In genomic region chr11:416051-416756, GRCh38 we compare ENCODE assay signal across 10 cellular contexts. TPM values are rescaled to one million over a fixed set of nuclear protein-coding genes. Genes with fewer than 3 reads are reported as not detected.
DNase-seq lines count a peak whose midpoint lies in the region; ATAC-seq and TF ChIP-seq lines count a peak whose summit lies in the region.
"Had no signal": no experiment of that assay in that cellular context is flagged by ENCODE, and none has a peak within 500 bp of the region (broad histone marks: within the 10 kb centered on the region; RNA-seq: fewer than 3 reads in every experiment).

No MANE protein-coding gene starts in this region.

- peaks cover 2% of the 10 kb centered on the region for H3K36me3 Mint-ChIP-seq in activated CD8-positive, alpha-beta memory T cell treated with anti-CD3 and anti-CD28 coated beads, Interleukin-2, amount 10 ng/mL, durations not matched to agents 7 days and 5 days

- intact Hi-C loops in mammary epithelial cell (cut with micrococcal nuclease), result no loop called here

- peaks cover 17% of the 10 kb centered on the region for H3K4me1 ChIP-seq in mammary epithelial cell (ENCODE audit: insufficient read depth, low read length)
- H3K4me1 ChIP-seq in mesendoderm (ENCODE audit: control insufficient read depth, low read depth, low read length), result no peaks in the 10 kb centered on the region
- peaks cover 34 to 56% (median 44%) of the 10 kb centered on the region in 4 donors for H3K4me1 ChIP-seq in upper lobe of left lung

- H3K18ac ChIP-seq in mesendoderm (ENCODE audit: low read length), result peak overlapping the region; percentile 31

- peak overlapping the region; percentile 66 for H2AFZ ChIP-seq in mammary epithelial cell (ENCODE audit: low read depth, low read length)

- H3K9me3 Mint-ChIP-seq in activated CD8-positive, alpha-beta memory T cell treated with anti-CD3 and anti-CD28 coated beads, Interleukin-2, amount 10 ng/mL, durations not matched to agents 7 days and 5 days (ENCODE audit: low read depth), result no peaks in the 10 kb centered on the region

- H3K4me3 ChIP-seq in mammary epithelial cell (replicated peaks in 1 of 3; ENCODE audit: insufficient read depth in 1 of 3, low read depth in 2 of 3, low read length in 3 of 3), result peak overlapping the region in 2 of 3 experiments; percentile 52 to 56
- no peak overlapping the region for H3K4me3 ChIP-seq in mesendoderm (ENCODE audit: low read length)
- H3K4me3 ChIP-seq in upper lobe of left lung, result peak overlapping the region; percentile 64 to 90 (median 70)

- H3K4me2 ChIP-seq in mammary epithelial cell (ENCODE audit: insufficient read depth, low read depth, low read length), result peak overlapping the region; percentile 98
- peak overlapping the region; percentile 75 for H3K4me2 ChIP-seq in mesendoderm (ENCODE audit: low read length)

- H2AK5ac ChIP-seq in mesendoderm (ENCODE audit: low read length), result no peak overlapping the region

- no peak for TF ChIP-seq POLR2A in upper lobe of left lung (IDR thresholded peaks at IDR 0.05)

- H3K27me3 ChIP-seq in mammary epithelial cell (ENCODE audit: insufficient read depth, low read length) (no peaks in the 10 kb centered on the region), mesendoderm (ENCODE audit: insufficient read depth, low read length, poor library complexity) (no peaks in the 10 kb centered on the region), upper lobe of left lung (no peaks in the 10 kb centered on the region)

- 55% methylated on average over 34 of the region's 45 CpGs for WGBS in mammary epithelial cell (ENCODE audit: low coverage, missing lambda C conversion rate)
- WGBS in mesendoderm (ENCODE audit: extremely low coverage, insufficient coverage, low lambda C conversion rate), result no CpG with 5 or more reads among the region's 45 CpGs
- 8% methylated on average over 32 of the region's 45 CpGs; no CpG with 5 or more reads in 1 of the 2 donors for WGBS in upper lobe of left lung, 2 donors

- H3K56ac ChIP-seq in mesendoderm (ENCODE audit: low read length), result peak overlapping the region; percentile 81

- CTCF ChIA-PET in activated CD8-positive, alpha-beta memory T cell treated with anti-CD3 and anti-CD28 coated beads, Interleukin-2, amount 10 ng/mL, durations not matched to agents 7 days and 5 days (lab: Charles Lee), result interaction anchor here (1.1 to 7.9 kb wide), 6 partner anchors 9 to 102 kb away, joined by 4 to 74 read pairs (median 12); partner anchors contain the start of genes ANO9 and PTDSS2
- CTCF ChIA-PET in mammary epithelial cell (lab: Charles Lee; ENCODE audit: low non-redundant PET), result no interaction called here

- no peaks in the 10 kb centered on the region for H3K27me3 Mint-ChIP-seq in activated CD8-positive, alpha-beta memory T cell treated with anti-CD3 and anti-CD28 coated beads, Interleukin-2, amount 10 ng/mL, durations not matched to agents 7 days and 5 days

- in situ Hi-C loops in mammary epithelial cell (cut with MboI; ENCODE audit: low sequenced_read_pairs in 2 of 2), result no loop called here

- H3K36me3 ChIP-seq in mammary epithelial cell (ENCODE audit: insufficient read depth, low read length) (no peaks in the 10 kb centered on the region), mesendoderm (ENCODE audit: control insufficient read depth, insufficient read depth, low read length) (no peaks in the 10 kb centered on the region), upper lobe of left lung (no peaks in the 10 kb centered on the region)

- no peak overlapping the region for H3K23ac ChIP-seq in mesendoderm (ENCODE audit: low read length)

- peaks cover 19% of the 10 kb centered on the region for H3K4me1 Mint-ChIP-seq in activated CD8-positive, alpha-beta memory T cell treated with anti-CD3 and anti-CD28 coated beads, Interleukin-2, amount 10 ng/mL, durations not matched to agents 7 days and 5 days

- no peaks in the 10 kb centered on the region for H3K79me1 ChIP-seq in mesendoderm (ENCODE audit: low read length)

- peak overlapping the region; percentile 18 for H3K4ac ChIP-seq in mesendoderm (ENCODE audit: low read depth, low read length)

- H4K8ac ChIP-seq in mesendoderm (ENCODE audit: low read depth, low read length), result no peak overlapping the region

- dilution Hi-C loops in mammary epithelial cell (cut with HindIII; ENCODE audit: low sequenced_read_pairs), result no loop called here

- no peaks in the 10 kb centered on the region for H3K9me3 ChIP-seq in mammary epithelial cell (replicated peaks; ENCODE audit: insufficient read depth, low read length)
- H3K9me3 ChIP-seq in upper lobe of left lung, result no peaks in the 10 kb centered on the region

- H3K79me2 ChIP-seq in mammary epithelial cell (ENCODE audit: insufficient read depth, low read length) (no peaks in the 10 kb centered on the region), mesendoderm (ENCODE audit: control insufficient read depth, insufficient read depth, low read length) (no peaks in the 10 kb centered on the region)

- peak; percentile 8 for ATAC-seq in activated CD8-positive, alpha-beta memory T cell treated with anti-CD3 and anti-CD28 coated beads, Interleukin-2, amount 10 ng/mL, durations not matched to agents 7 days and 5 days
- ATAC-seq in upper lobe of left lung (ENCODE audit: low FRiP score in 2 of 2) (peak in 1 of 2 donors; percentile 1), GM18502 (IDR thresholded peaks at IDR 0.05; ENCODE audit: poor library complexity, unreplicated experiment) (no peak)

- no peaks in the 10 kb centered on the region for H4K20me1 ChIP-seq in mammary epithelial cell (ENCODE audit: insufficient read depth, low read length)

- BruUV-seq in mammary epithelial cell (replicated peaks; lab: Mats Ljungman, UMichigan), result no TSS peak

- no peak overlapping the region for H4K5ac ChIP-seq in mesendoderm (ENCODE audit: low read length)

- no peak for DNase-seq in activated CD8-positive, alpha-beta memory T cell treated with anti-CD3 and anti-CD28 coated beads, Interleukin-2, amount 10 ng/mL, durations not matched to agents 7 days and 5 days
- DNase-seq in activated CD8-positive, alpha-beta memory T cell treated with anti-CD3 and anti-CD28 coated beads, Interleukin-2, amount 50 U/mL, for 48 hours, result no peak
- no peak for DNase-seq in mammary epithelial cell
- no peak for DNase-seq in mesendoderm
- DNase-seq in upper lobe of left lung, result peak in 1 of 2 donors; percentile 73
- DNase-seq in NCI-H2227 treated with DMSO at 0.1 percent for 48 hours (lab: John Stamatoyannopoulos, UW), result no peak
- no peak for DNase-seq in GM03348 (ENCODE audit: low spot score)
- DNase-seq: DMS 273 treated with DMSO at 0.1 percent for 48 hours had no signal

- no peak for TF ChIP-seq EP300 in upper lobe of left lung (IDR thresholded peaks at IDR 0.05)

- H3K27ac ChIP-seq in mammary epithelial cell (ENCODE audit: insufficient read depth, low read depth, low read length) (no peak overlapping the region), mesendoderm (ENCODE audit: low read depth, low read length) (no peak overlapping the region), upper lobe of left lung (peak overlapping the region; percentile 85 to 92 (median 90))

- H3K9ac ChIP-seq in mammary epithelial cell (ENCODE audit: insufficient read depth, low read length) (no peak overlapping the region), mesendoderm (ENCODE audit: low read length) (peak overlapping the region; percentile 74)

- no peak overlapping the region for H2BK5ac ChIP-seq in mesendoderm (ENCODE audit: low read length)

- H2BK120ac ChIP-seq in mesendoderm (ENCODE audit: low read depth, low read length), result no peak overlapping the region

- peak overlapping the region; percentile 90 for H3K27ac Mint-ChIP-seq in activated CD8-positive, alpha-beta memory T cell treated with anti-CD3 and anti-CD28 coated beads, Interleukin-2, amount 10 ng/mL, durations not matched to agents 7 days and 5 days

- TF ChIP-seq CTCF in mammary epithelial cell (conservative IDR thresholded peaks at IDR 0.05 in 1 of 2, IDR thresholded peaks at IDR 0.05 in 1 of 2; ENCODE audit: extremely low read depth in 1 of 2, insufficient read depth in 1 of 2, low read depth in 1 of 2, low read length in 2 of 2) (no peak), upper lobe of left lung (IDR thresholded peaks at IDR 0.05) (no peak)

- H2BK15ac ChIP-seq in mesendoderm (replicated peaks; ENCODE audit: low read depth), result no peak overlapping the region

- peak overlapping the region; percentile 94 for H3K4me3 Mint-ChIP-seq in activated CD8-positive, alpha-beta memory T cell treated with anti-CD3 and anti-CD28 coated beads, Interleukin-2, amount 10 ng/mL, durations not matched to agents 7 days and 5 days

RNA-seq across cellular contexts. Expression of gene SIGIRR, which starts 1.4 kb away (rescaled TPM):
- 100 to 1,000 TPM in 1 of 2 experiments, 10 to 100 TPM in 1; 96.2 to 198 TPM for total RNA-seq in activated CD8-positive, alpha-beta memory T cell treated with anti-CD3 and anti-CD28 coated beads, Interleukin-2, amount 10 ng/mL, durations not matched to agents 7 days and 5 days
- total RNA-seq in mammary epithelial cell (1 to 10 TPM; 1.8 to 5.4 TPM), upper lobe of left lung (100 to 1,000 TPM in 3 of 6 donors, 10 to 100 TPM in 3; 54.7 to 116 (median 91.1) TPM)
- 1.6 TPM for polyA plus RNA-seq in mammary epithelial cell
- not detected for polyA minus RNA-seq in mammary epithelial cell
- polyA plus RNA-seq in mesendoderm (2013, experiment 1 of 2), result 24.9 TPM
- 26.3 TPM for polyA plus RNA-seq in mesendoderm (2013, experiment 2 of 2)

RNA-seq across cellular contexts. Expression of gene PKP3, which starts 22.2 kb away (rescaled TPM):
- total RNA-seq in activated CD8-positive, alpha-beta memory T cell treated with anti-CD3 and anti-CD28 coated beads, Interleukin-2, amount 10 ng/mL, durations not matched to agents 7 days and 5 days, result under 1 TPM; 0.09 to 0.18 TPM
- total RNA-seq in mammary epithelial cell, result 100 to 1,000 TPM; 248 to 274 TPM
- 149 TPM for polyA plus RNA-seq in mammary epithelial cell
- polyA minus RNA-seq in mammary epithelial cell, result 62.8 TPM
- 13.1 TPM for polyA plus RNA-seq in mesendoderm (2013, experiment 1 of 2)
- 14.1 TPM for polyA plus RNA-seq in mesendoderm (2013, experiment 2 of 2)
- 10 to 100 TPM; 33.4 to 86.3 (median 55.2) TPM for total RNA-seq in upper lobe of left lung

RNA-seq across cellular contexts. Expression of gene ANO9, which starts 25.6 kb away (rescaled TPM):
- 10 to 100 TPM; 33.0 to 79.4 TPM for total RNA-seq in activated CD8-positive, alpha-beta memory T cell treated with anti-CD3 and anti-CD28 coated beads, Interleukin-2, amount 10 ng/mL, durations not matched to agents 7 days and 5 days
- total RNA-seq in mammary epithelial cell (10 to 100 TPM; 11.3 to 31.2 TPM), upper lobe of left lung (10 to 100 TPM; 11.7 to 62.9 (median 18.8) TPM)
- polyA plus RNA-seq in mammary epithelial cell, result 16.6 TPM
- polyA minus RNA-seq in mammary epithelial cell, result 12.6 TPM
- 4.0 TPM for polyA plus RNA-seq in mesendoderm (2013, experiment 1 of 2)
- polyA plus RNA-seq in mesendoderm (2013, experiment 2 of 2), result 4.3 TPM
- total RNA-seq: HT1080 had no signal

RNA-seq across cellular contexts. Expression of gene PTDSS2, which starts 33.9 kb away (rescaled TPM):
- 10 to 100 TPM; 26.6 to 31.2 TPM for total RNA-seq in activated CD8-positive, alpha-beta memory T cell treated with anti-CD3 and anti-CD28 coated beads, Interleukin-2, amount 10 ng/mL, durations not matched to agents 7 days and 5 days
- 10 to 100 TPM; 30.8 to 34.5 TPM for total RNA-seq in mammary epithelial cell
- polyA plus RNA-seq in mammary epithelial cell, result 32.6 TPM
- 41.4 TPM for polyA minus RNA-seq in mammary epithelial cell
- 19.8 TPM for polyA plus RNA-seq in mesendoderm (2013, experiment 1 of 2)
- 19.4 TPM for polyA plus RNA-seq in mesendoderm (2013, experiment 2 of 2)
- total RNA-seq in upper lobe of left lung, result 100 to 1,000 TPM in 1 of 6 donors, 10 to 100 TPM in 5; 29.6 to 188 (median 45.1) TPM

RNA-seq across cellular contexts. Expression of gene B4GALNT4, which starts 46.9 kb away (rescaled TPM):
- total RNA-seq in activated CD8-positive, alpha-beta memory T cell treated with anti-CD3 and anti-CD28 coated beads, Interleukin-2, amount 10 ng/mL, durations not matched to agents 7 days and 5 days, result under 1 TPM in 1 of 2 experiments, not detected in 1; 0.32 TPM
- total RNA-seq in mammary epithelial cell, result 10 to 100 TPM in 1 of 2 donors, 1 to 10 TPM in 1; 1.5 to 16.2 TPM
- polyA plus RNA-seq in mammary epithelial cell, result 7.6 TPM
- polyA minus RNA-seq in mammary epithelial cell, result 5.0 TPM
- 24.9 TPM for polyA plus RNA-seq in mesendoderm (2013, experiment 1 of 2)
- 24.4 TPM for polyA plus RNA-seq in mesendoderm (2013, experiment 2 of 2)
- 1 to 10 TPM in 1 of 6 donors, under 1 TPM in 4, not detected in 1; 0.23 to 2.1 (median 0.54) TPM for total RNA-seq in upper lobe of left lung

Comparison
In these comparisons a context has a peak if more than half of its experiments do, and no peak if none do; other contexts are left out.
1. H3K27ac ChIP-seq: peak in upper lobe of left lung (4 of 4); none in mammary epithelial cell (single experiment) and mesendoderm (single experiment).
2. RNA of gene SIGIRR, which starts 1.4 kb away (total RNA-seq): 96.2 to 198 TPM in activated CD8-positive, alpha-beta memory T cell treated with anti-CD3 and anti-CD28 coated beads, Interleukin-2, amount 10 ng/mL, durations not matched to agents 7 days and 5 days and 54.7 to 116 TPM in upper lobe of left lung; 1.8 to 5.4 TPM in mammary epithelial cell; every median in the first group is over 4 times any median in the second.
3. RNA of gene PKP3, which starts 22.2 kb away (total RNA-seq): 248 to 274 TPM in mammary epithelial cell and 33.4 to 86.3 TPM in upper lobe of left lung; 0.09 to 0.18 TPM in activated CD8-positive, alpha-beta memory T cell treated with anti-CD3 and anti-CD28 coated beads, Interleukin-2, amount 10 ng/mL, durations not matched to agents 7 days and 5 days; every median in the first group is over 10 times any median in the second.